10 cellular contexts compared by ENCODE assay signal in genomic region chr3:192090586-192090985, GRCh38.
A peak's percentile ranks its signal among the peaks of the same experiment; 100 is the strongest.
DNase-seq lines count a peak whose midpoint lies in the region; ATAC-seq and TF ChIP-seq lines count a peak whose summit lies in the region.
"Had no signal": no experiment of that assay in that cellular context is flagged by ENCODE, and none has a peak within 500 bp of the region (broad histone marks: within the 10 kb centered on the region; RNA-seq: fewer than 3 reads in every experiment).

No MANE protein-coding gene starts in this region.

- H3K27me3 ChIP-seq in DOHH2 (ENCODE audit: control insufficient read depth, low read length) (no peaks in the 10 kb centered on the region), SU-DHL-6 (ENCODE audit: low read length) (no peaks in the 10 kb centered on the region), MG63 (no peaks in the 10 kb centered on the region)

- H3K27me3 Mint-ChIP-seq in natural killer cell (ENCODE audit: low read depth in 2 of 2) = no peaks in the 10 kb centered on the region

- no peak overlapping the region for H3K4me2 ChIP-seq in DOHH2 (ENCODE audit: low read length)
- H3K4me2 ChIP-seq in SU-DHL-6 (ENCODE audit: low read depth, low read length, poor library complexity, severe bottlenecking) = no peak overlapping the region

- H3F3A ChIP-seq in DOHH2 (ENCODE audit: control insufficient read depth, insufficient read depth) (no peaks in the 10 kb centered on the region), SU-DHL-6 (ENCODE audit: insufficient read depth) (no peaks in the 10 kb centered on the region)

- peaks cover 18 to 54% of the 10 kb centered on the region in 2 donors for H3K9me3 Mint-ChIP-seq in natural killer cell

- H3K9ac ChIP-seq in SU-DHL-6 (ENCODE audit: low read length) = no peak overlapping the region

- ATAC-seq in GM19372 (IDR thresholded peaks at IDR 0.05; ENCODE audit: low read depth, unreplicated experiment) = peak; percentile 84
- peak; percentile 48 for ATAC-seq in HG03039 (IDR thresholded peaks at IDR 0.05; ENCODE audit: unreplicated experiment)
- ATAC-seq in omental fat pad (ENCODE audit: low FRiP score) = no peak
- ATAC-seq in natural killer cell = no peak

- H3K36me3 ChIP-seq in DOHH2 (ENCODE audit: control insufficient read depth, low read length) = no peaks in the 10 kb centered on the region
- H3K36me3 ChIP-seq in SU-DHL-6 (ENCODE audit: low read length) = peaks cover 4% of the 10 kb centered on the region
- H3K36me3 ChIP-seq in MG63 = no peaks in the 10 kb centered on the region

- H3K4me1 Mint-ChIP-seq in natural killer cell = no peaks in the 10 kb centered on the region
- H3K4me1 Mint-ChIP-seq: nephron had no signal

- H3K79me2 ChIP-seq in DOHH2 (ENCODE audit: control insufficient read depth, low read length) (no peaks in the 10 kb centered on the region), SU-DHL-6 (ENCODE audit: insufficient read depth, low read length) (no peaks in the 10 kb centered on the region)

- H3K4me3 ChIP-seq in DOHH2 (ENCODE audit: low read length) (no peak overlapping the region), SU-DHL-6 (ENCODE audit: insufficient read depth, low read length, poor library complexity, severe bottlenecking) (no peak overlapping the region), MG63 (no peak overlapping the region)

- no peak for DNase-seq in stimulated activated naive CD4-positive, alpha-beta T cell (lab: John Stamatoyannopoulos, UW)
- DNase-seq in omental fat pad (ENCODE audit: low spot score) (no peak), MG63 (no peak), natural killer cell (no peak)
- DNase-seq: NCI-H1048 had no signal

- H2AFZ ChIP-seq in SU-DHL-6 (ENCODE audit: low read depth, low read length, severe bottlenecking) = peak overlapping the region; percentile 56

- H3K9me2 ChIP-seq in DOHH2 (replicated peaks; ENCODE audit: control insufficient read depth, low read length) (no peaks in the 10 kb centered on the region), SU-DHL-6 (replicated peaks; ENCODE audit: insufficient read depth, low read length) (no peaks in the 10 kb centered on the region)

- H3K27ac ChIP-seq in DOHH2 (ENCODE audit: low read depth, low read length) (no peak overlapping the region), SU-DHL-6 (ENCODE audit: low read depth, low read length) (no peak overlapping the region)

- peaks cover 14% of the 10 kb centered on the region for H3K4me1 ChIP-seq in DOHH2 (ENCODE audit: control insufficient read depth, low read length)

- intact Hi-C loops in natural killer cell (cut with micrococcal nuclease) = no loop called here

- H3K4me3 Mint-ChIP-seq in natural killer cell = no peak overlapping the region
- H3K4me3 Mint-ChIP-seq: nephron had no signal

- peaks cover 7% of the 10 kb centered on the region for H3K36me3 Mint-ChIP-seq in natural killer cell

- H3K9me3 ChIP-seq in DOHH2 (ENCODE audit: control insufficient read depth, insufficient read depth, low read length) (no peaks in the 10 kb centered on the region), SU-DHL-6 (ENCODE audit: insufficient read depth, low read length) (no peaks in the 10 kb centered on the region), MG63 (no peaks in the 10 kb centered on the region; the same call in 1 of the 2 replicates)

- TF ChIP-seq CTCF in DOHH2 (IDR thresholded peaks at IDR 0.05; ENCODE audit: low read depth, low read length, poor library complexity, severe bottlenecking) = peak; percentile 49
- TF ChIP-seq CTCF in SU-DHL-6 (IDR thresholded peaks at IDR 0.05; ENCODE audit: insufficient read depth, low read length, poor library complexity, severe bottlenecking) = peak; percentile 43
- TF ChIP-seq CTCF in omental fat pad (IDR thresholded peaks at IDR 0.05) = no peak
- no peak for TF ChIP-seq CTCF in natural killer cell (IDR thresholded peaks at IDR 0.05)

- H4K20me1 ChIP-seq in DOHH2 (ENCODE audit: control insufficient read depth, insufficient read depth, low read depth, low read length) (no peaks in the 10 kb centered on the region), SU-DHL-6 (ENCODE audit: low read depth, low read length) (no peaks in the 10 kb centered on the region)

- no peak overlapping the region for H3K27ac Mint-ChIP-seq in natural killer cell
- H3K27ac Mint-ChIP-seq: nephron had no signal

Comparison
In these comparisons a context has a peak if more than half of its experiments do, and no peak if none do; other contexts are left out.
1. CTCF ChIP-seq: peak in DOHH2 (single experiment) and SU-DHL-6 (single experiment); none in omental fat pad (0 of 3) and natural killer cell (single experiment).
2. ATAC-seq: peak in GM19372 (single experiment) and HG03039 (single experiment); none in omental fat pad (single experiment) and natural killer cell (0 of 3).